15 cellular contexts compared by ENCODE assay signal in genomic region chr21:38965241-38965640, GRCh38.
A peak's percentile ranks its signal among the peaks of the same experiment; 100 is the strongest.
DNase-seq lines count a peak whose midpoint lies in the region; ATAC-seq and TF ChIP-seq lines count a peak whose summit lies in the region.
"Had no signal": no experiment of that assay in that cellular context is flagged by ENCODE, and none has a peak within 500 bp of the region (broad histone marks: within the 10 kb centered on the region; RNA-seq: fewer than 3 reads in every experiment).

No MANE protein-coding gene starts in this region.

- H3K4me1 Mint-ChIP-seq in stimulated activated effector memory CD8-positive, alpha-beta T cell treated with anti-CD3 and anti-CD28 coated beads, Interleukin-12 subunit alpha, Interleukin-12 subunit beta, amount 100 ng/mL, for 72 hours = no peaks in the 10 kb centered on the region

- intact Hi-C loops in Panc1 (cut with micrococcal nuclease; ENCODE audit: unreplicated experiment) = no loop called here
- intact Hi-C loops in gastrocnemius medialis (cut with DNase I; ENCODE audit: low total_unique reads) = no loop called here

- CTCF ChIA-PET in Panc1 (lab: Charles Lee) = no interaction called here

- TF ChIP-seq CTCF in Panc1 (IDR thresholded peaks at IDR 0.05) = no peak
- TF ChIP-seq CTCF in gastrocnemius medialis (IDR thresholded peaks at IDR 0.05 in 4 of 5, conservative IDR thresholded peaks at IDR 0.05 in 1 of 5) = no peak

- DNase-seq in H4 (ENCODE audit: low spot score) (peak; percentile 25), Panc1 (ENCODE audit: low read depth, low spot score) (no peak), hepatic stellate cell (ENCODE audit: low spot score) (peak; percentile 31), gastrocnemius medialis (no peak), HuH-7 (ENCODE audit: low spot score) (no peak)
- no peak for DNase-seq in stimulated activated effector memory CD8-positive, alpha-beta T cell treated with anti-CD3 and anti-CD28 coated beads, Interleukin-12 subunit alpha, Interleukin-12 subunit beta, amount 100 ng/mL, for 72 hours (ENCODE audit: low spot score in 2 of 2)
- DNase-seq: activated CD4-positive, alpha-beta T cell treated with anti-CD3 and anti-CD28 coated beads for 1 hour; activated CD8-positive, alpha-beta memory T cell treated with anti-CD3 and anti-CD28 coated beads, Interleukin-2, amount 50 U/mL, for 4 hours; activated naive CD4-positive, alpha-beta T cell treated with anti-CD3 and anti-CD28 coated beads, Interleukin-2, amount 50 U/mL, for 16 hours; body of pancreas; effector CD4-positive, alpha-beta T cell; left lung; NCI-H1048; SIG-M5 had no signal

- in situ Hi-C loops in Panc1 (cut with HindIII; ENCODE audit: low pct_unique_long_range_greater_than_20kb, low sequenced_read_pairs) = no loop called here
- in situ Hi-C loops in gastrocnemius medialis (cut with MboI; ENCODE audit: low sequenced_read_pairs in 4 of 4) = no loop called here

- H3K27me3 ChIP-seq in Panc1 (ENCODE audit: control insufficient read depth, insufficient read depth, low read length) (no peaks in the 10 kb centered on the region), gastrocnemius medialis (no peaks in the 10 kb centered on the region)
- H3K27me3 ChIP-seq: body of pancreas, left lung had no signal

- H3K27ac ChIP-seq in Panc1 (ENCODE audit: low read length) (0 out of 2 replicates have a peak overlapping the region, but pooled peaks have one; percentile 48), gastrocnemius medialis (peak overlapping the region in 3 of 4 donors; percentile 29 to 64 (median 42))

- no peaks in the 10 kb centered on the region for H3K9me3 Mint-ChIP-seq in stimulated activated effector memory CD8-positive, alpha-beta T cell treated with anti-CD3 and anti-CD28 coated beads, Interleukin-12 subunit alpha, Interleukin-12 subunit beta, amount 100 ng/mL, for 72 hours

- no TSS peak for BruUV-seq in Panc1 (replicated peaks; lab: Mats Ljungman, UMichigan)

- H3K36me3 ChIP-seq in Panc1 (ENCODE audit: control insufficient read depth, insufficient read depth, low read length) (no peaks in the 10 kb centered on the region), gastrocnemius medialis (no peaks in the 10 kb centered on the region)
- H3K36me3 ChIP-seq: left lung had no signal

- no peaks in the 10 kb centered on the region for H3K36me3 Mint-ChIP-seq in stimulated activated effector memory CD8-positive, alpha-beta T cell treated with anti-CD3 and anti-CD28 coated beads, Interleukin-12 subunit alpha, Interleukin-12 subunit beta, amount 100 ng/mL, for 72 hours

- H3K27ac Mint-ChIP-seq in stimulated activated effector memory CD8-positive, alpha-beta T cell treated with anti-CD3 and anti-CD28 coated beads, Interleukin-12 subunit alpha, Interleukin-12 subunit beta, amount 100 ng/mL, for 72 hours = no peak overlapping the region

- H3K4me1 ChIP-seq in Panc1 (ENCODE audit: control insufficient read depth, insufficient read depth, low read length) (no peaks in the 10 kb centered on the region; the same call in 1 of the 2 replicates), gastrocnemius medialis (peaks cover 4% of the 10 kb centered on the region in 2 donors)
- H3K4me1 ChIP-seq: left lung had no signal

- ATAC-seq in Panc1 (no peak), gastrocnemius medialis (peak in 1 of 2 donors; percentile 7), GM19467 (IDR thresholded peaks at IDR 0.05; ENCODE audit: unreplicated experiment) (no peak)
- ATAC-seq in stimulated activated effector memory CD8-positive, alpha-beta T cell treated with anti-CD3 and anti-CD28 coated beads, Interleukin-12 subunit alpha, Interleukin-12 subunit beta, amount 100 ng/mL, for 72 hours = no peak

- POLR2A ChIA-PET in Panc1 (lab: Charles Lee) = no interaction called here

- TF ChIP-seq POLR2A in gastrocnemius medialis (IDR thresholded peaks at IDR 0.05) = no peak

- H3K9me3 ChIP-seq in Panc1 (ENCODE audit: control insufficient read depth, insufficient read depth, low read depth, low read length) (no peaks in the 10 kb centered on the region), gastrocnemius medialis (no peaks in the 10 kb centered on the region)
- H3K9me3 ChIP-seq: body of pancreas, left lung had no signal

- no peak overlapping the region for H3K4me3 Mint-ChIP-seq in stimulated activated effector memory CD8-positive, alpha-beta T cell treated with anti-CD3 and anti-CD28 coated beads, Interleukin-12 subunit alpha, Interleukin-12 subunit beta, amount 100 ng/mL, for 72 hours

- H3K4me3 ChIP-seq in Panc1 (ENCODE audit: low read depth in 2 of 2, low read length in 2 of 2) (no peak overlapping the region), gastrocnemius medialis (no peak overlapping the region)
- H3K4me3 ChIP-seq: body of pancreas, left lung had no signal

Comparison
In these comparisons a context has a peak if more than half of its experiments do, and no peak if none do; other contexts are left out.
1. DNase-seq: peak in H4 (single experiment) and hepatic stellate cell (single experiment); none in Panc1 (single experiment), gastrocnemius medialis (0 of 2), stimulated activated effector memory CD8-positive, alpha-beta T cell treated with anti-CD3 and anti-CD28 coated beads, Interleukin-12 subunit alpha, Interleukin-12 subunit beta, amount 100 ng/mL, for 72 hours (0 of 2) and HuH-7 (single experiment).